In the genomic region with DNA sequence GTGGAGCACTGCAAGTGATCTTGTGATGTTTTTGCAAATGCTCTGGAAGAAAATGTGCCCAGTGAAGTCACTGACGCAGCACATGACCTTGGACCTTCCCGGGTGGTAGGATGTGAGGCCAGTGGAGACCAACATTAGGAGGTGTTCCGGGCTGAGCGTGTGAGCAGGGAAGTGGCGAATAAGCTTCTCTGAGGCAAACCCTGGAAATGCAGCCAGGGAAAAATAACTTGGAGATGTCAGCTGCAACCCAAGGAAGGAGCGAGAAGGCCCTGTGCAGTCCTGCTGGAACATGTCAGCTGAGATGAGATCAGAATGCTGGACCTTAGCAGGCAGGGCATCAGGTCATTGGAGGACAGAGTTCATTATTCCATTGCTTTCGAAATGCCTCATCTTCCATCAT, we compare ENCODE assay signal across 1 cellular context.
TF ChIP-seq lines count a peak whose summit lies in the region.

No MANE protein-coding gene starts in this region.

TF ChIP-seq in HepG2, 621 proteins besides CTCF, POLR2A, EP300 and RAD21:
- TF ChIP-seq MED8 (CRISPR knock-in tag; IDR thresholded peaks at IDR 0.05; ENCODE audit: insufficient replicate concordance) (no peak), SRY (CRISPR knock-in tag; IDR thresholded peaks at IDR 0.05) (no peak), HNF4A (CRISPR knock-in tag; IDR thresholded peaks at IDR 0.05) (no peak), ATRX (CRISPR knock-in tag; IDR thresholded peaks at IDR 0.05; ENCODE audit: borderline replicate concordance) (no peak), ZNF7 (CRISPR knock-in tag; IDR thresholded peaks at IDR 0.05) (no peak), ZNF691 (CRISPR knock-in tag; IDR thresholded peaks at IDR 0.05; ENCODE audit: borderline replicate concordance, low read depth) (no peak), ZNF276 (CRISPR knock-in tag; IDR thresholded peaks at IDR 0.05; ENCODE audit: low read depth) (no peak), BHLHE40 (IDR thresholded peaks at IDR 0.05; ENCODE audit: low read length) (no peak), TAF15 (IDR thresholded peaks at IDR 0.05; ENCODE audit: low read depth, low read length, poor library complexity, severe bottlenecking) (no peak), ZNF740 (CRISPR knock-in tag; IDR thresholded peaks at IDR 0.05) (no peak), DMTF1 (CRISPR knock-in tag; IDR thresholded peaks at IDR 0.05) (no peak), MBD4 (IDR thresholded peaks at IDR 0.05; ENCODE audit: borderline replicate concordance, low read length) (no peak), SETDB1 (CRISPR knock-in tag; IDR thresholded peaks at IDR 0.05; ENCODE audit: borderline replicate concordance) (no peak), ZNF205 (CRISPR knock-in tag; IDR thresholded peaks at IDR 0.05) (no peak), PITX1 (CRISPR knock-in tag; IDR thresholded peaks at IDR 0.05) (no peak), FOXA3 (CRISPR knock-in tag; IDR thresholded peaks at IDR 0.05) (no peak), ZSCAN31 (CRISPR knock-in tag; IDR thresholded peaks at IDR 0.05; ENCODE audit: low read depth) (no peak)
- TF ChIP-seq, protein P1, sequence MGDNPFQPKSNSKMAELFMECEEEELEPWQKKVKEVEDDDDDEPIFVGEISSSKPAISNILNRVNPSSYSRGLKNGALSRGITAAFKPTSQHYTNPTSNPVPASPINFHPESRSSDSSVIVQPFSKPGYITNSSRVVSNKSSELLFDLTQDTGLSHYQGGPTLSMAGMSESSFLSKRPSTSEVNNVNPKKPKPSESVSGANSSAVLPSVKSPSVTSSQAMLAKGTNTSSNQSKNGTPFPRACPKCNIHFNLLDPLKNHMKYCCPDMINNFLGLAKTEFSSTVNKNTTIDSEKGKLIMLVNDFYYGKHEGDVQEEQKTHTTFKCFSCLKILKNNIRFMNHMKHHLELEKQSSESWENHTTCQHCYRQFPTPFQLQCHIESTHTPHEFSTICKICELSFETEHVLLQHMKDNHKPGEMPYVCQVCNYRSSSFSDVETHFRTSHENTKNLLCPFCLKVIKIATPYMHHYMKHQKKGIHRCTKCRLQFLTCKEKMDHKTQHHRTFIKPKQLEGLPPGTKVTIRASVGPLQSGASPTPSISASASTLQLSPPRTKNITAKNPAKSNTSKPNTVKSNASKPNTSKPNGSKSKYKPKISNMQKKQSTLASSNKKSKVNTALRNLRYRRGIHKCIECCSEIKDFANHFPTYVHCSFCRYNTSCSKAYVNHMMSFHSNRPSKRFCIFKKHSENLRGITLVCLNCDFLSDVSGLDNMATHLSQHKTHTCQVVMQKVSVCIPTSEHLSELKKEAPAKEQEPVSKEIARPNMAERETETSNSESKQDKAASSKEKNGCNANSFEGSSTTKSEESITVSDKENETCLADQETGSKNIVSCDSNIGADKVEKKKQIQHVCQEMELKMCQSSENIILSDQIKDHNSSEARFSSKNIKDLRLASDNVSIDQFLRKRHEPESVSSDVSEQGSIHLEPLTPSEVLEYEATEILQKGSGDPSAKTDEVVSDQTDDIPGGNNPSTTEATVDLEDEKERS (CRISPR knock-in tag; IDR thresholded peaks at IDR 0.05): no peak
- TF ChIP-seq, protein P2, sequence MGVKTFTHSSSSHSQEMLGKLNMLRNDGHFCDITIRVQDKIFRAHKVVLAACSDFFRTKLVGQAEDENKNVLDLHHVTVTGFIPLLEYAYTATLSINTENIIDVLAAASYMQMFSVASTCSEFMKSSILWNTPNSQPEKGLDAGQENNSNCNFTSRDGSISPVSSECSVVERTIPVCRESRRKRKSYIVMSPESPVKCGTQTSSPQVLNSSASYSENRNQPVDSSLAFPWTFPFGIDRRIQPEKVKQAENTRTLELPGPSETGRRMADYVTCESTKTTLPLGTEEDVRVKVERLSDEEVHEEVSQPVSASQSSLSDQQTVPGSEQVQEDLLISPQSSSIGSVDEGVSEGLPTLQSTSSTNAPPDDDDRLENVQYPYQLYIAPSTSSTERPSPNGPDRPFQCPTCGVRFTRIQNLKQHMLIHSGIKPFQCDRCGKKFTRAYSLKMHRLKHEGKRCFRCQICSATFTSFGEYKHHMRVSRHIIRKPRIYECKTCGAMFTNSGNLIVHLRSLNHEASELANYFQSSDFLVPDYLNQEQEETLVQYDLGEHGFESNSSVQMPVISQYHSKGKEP (CRISPR knock-in tag; IDR thresholded peaks at IDR 0.05): no peak
